In the genomic region with DNA sequence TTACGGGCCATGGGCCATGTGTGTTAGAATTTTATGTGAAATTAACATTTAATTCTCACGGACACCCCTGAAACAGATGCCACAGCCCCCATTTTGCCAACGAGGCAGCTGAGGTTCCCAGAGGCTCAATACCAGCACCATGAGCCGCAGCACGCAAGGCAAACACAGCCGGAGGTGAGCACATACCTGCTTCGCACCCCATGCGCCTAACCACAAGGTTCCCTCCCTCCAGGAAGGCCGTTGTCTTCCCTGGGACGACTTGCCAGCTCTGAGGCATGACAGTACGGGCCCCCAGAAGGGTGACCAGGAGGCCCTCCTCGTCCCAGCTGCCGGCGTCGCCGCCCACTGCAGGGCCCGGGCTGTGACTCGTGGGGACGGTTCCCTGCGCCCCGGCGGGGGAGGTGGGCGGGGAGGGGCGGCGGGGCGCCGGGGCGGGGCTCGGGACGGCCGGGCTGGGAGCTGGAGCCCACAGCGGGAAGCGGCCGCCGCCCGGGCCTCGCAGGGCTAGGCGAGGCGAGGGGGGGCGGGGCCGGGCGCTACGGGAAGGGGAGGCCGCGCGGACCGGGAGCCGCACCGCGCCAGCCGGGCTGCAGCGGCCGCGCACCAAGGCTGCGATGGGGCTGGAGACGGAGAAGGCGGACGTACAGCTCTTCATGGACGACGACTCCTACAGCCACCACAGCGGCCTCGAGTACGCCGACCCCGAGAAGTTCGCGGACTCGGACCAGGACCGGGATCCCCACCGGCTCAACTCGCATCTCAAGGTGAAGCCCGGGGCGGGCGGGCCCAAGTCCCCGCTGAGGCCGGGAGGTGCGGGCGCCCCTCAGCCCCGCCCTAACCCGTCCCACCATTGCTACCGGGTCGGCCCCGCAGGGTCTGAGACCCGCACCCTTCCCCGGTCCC, we compare ENCODE assay signal across 1 cellular context.
TF ChIP-seq lines count a peak whose summit lies in the region.

TSS of gene CAV2 (plus strand) at position 571 of the 903 bp plus-strand sequence. CDS start at position 615, 44 bp downstream.

TF ChIP-seq in K562, 482 proteins besides CTCF, POLR2A, EP300 and RAD21 (continued from another document and continues in another):
- TF ChIP-seq HOMEZ (CRISPR knock-in tag; IDR thresholded peaks at IDR 0.05) (no peak), ZBTB33 (CRISPR knock-in tag; IDR thresholded peaks at IDR 0.05) (no peak), ZBTB17 (CRISPR knock-in tag; IDR thresholded peaks at IDR 0.05) (peak; percentile 62; the same call in 1 of the 2 replicates), ZNF436 (CRISPR knock-in tag; IDR thresholded peaks at IDR 0.05) (no peak), HDGF (IDR thresholded peaks at IDR 0.05) (no peak), CREB3L1 (IDR thresholded peaks at IDR 0.05; ENCODE audit: borderline replicate concordance, low read depth) (0 out of 2 replicates have a peak, but pooled peaks have one; percentile 16), ZNF395 (CRISPR knock-in tag; IDR thresholded peaks at IDR 0.05) (0 out of 2 replicates have a peak, but pooled peaks have one; percentile 42), ZNF143 (CRISPR knock-in tag; IDR thresholded peaks at IDR 0.05) (0 out of 2 replicates have a peak, but pooled peaks have one; percentile 28), SETDB1 (IDR thresholded peaks at IDR 0.05; ENCODE audit: low read length) (no peak), ELF4 (CRISPR knock-in tag; IDR thresholded peaks at IDR 0.05) (no peak), MEIS2 (IDR thresholded peaks at IDR 0.05; ENCODE audit: partially characterized antibody) (no peak), IFI16 (CRISPR knock-in tag; IDR thresholded peaks at IDR 0.05) (no peak), CHD2 (IDR thresholded peaks at IDR 0.05; ENCODE audit: low read depth, low read length) (no peak), WHSC1 (IDR thresholded peaks at IDR 0.05; ENCODE audit: low read length) (no peak), ZNF609 (CRISPR knock-in tag; IDR thresholded peaks at IDR 0.05; ENCODE audit: borderline replicate concordance) (peak; percentile 62; the same call in 1 of the 2 replicates), SMC3 (conservative IDR thresholded peaks at IDR 0.05; ENCODE audit: insufficient read depth, low read depth, low read length) (no peak), BRF2 (IDR thresholded peaks at IDR 0.05; ENCODE audit: borderline replicate concordance, insufficient read depth, insufficient read length) (no peak), KLF16 (IDR thresholded peaks at IDR 0.05) (no peak), HDAC3 (IDR thresholded peaks at IDR 0.05; ENCODE audit: borderline replicate concordance, partially characterized antibody) (no peak), ILF3 (IDR thresholded peaks at IDR 0.05; ENCODE audit: borderline replicate concordance) (no peak), PTBP1 (IDR thresholded peaks at IDR 0.05; ENCODE audit: low read depth, low read length) (no peak), SRSF9 (IDR thresholded peaks at IDR 0.05; ENCODE audit: borderline replicate concordance, low read depth, low read length) (no peak), SMAD1 (IDR thresholded peaks at IDR 0.05; ENCODE audit: low read depth, low read length, partially characterized antibody) (peak; percentile 14), BACH1 (tag; IDR thresholded peaks at IDR 0.05) (no peak), PCBP2 (IDR thresholded peaks at IDR 0.05; ENCODE audit: low read depth, low read length, poor library complexity, severe bottlenecking) (no peak), ZNF408 (CRISPR knock-in tag; IDR thresholded peaks at IDR 0.05; ENCODE audit: low read depth) (no peak), LEF1 (IDR thresholded peaks at IDR 0.05) (no peak), CREB1 (IDR thresholded peaks at IDR 0.05) (0 out of 2 replicates have a peak, but pooled peaks have one; percentile 19), CREB1 (CRISPR knock-in tag; IDR thresholded peaks at IDR 0.05) (no peak)
- TF ChIP-seq, protein P1, sequence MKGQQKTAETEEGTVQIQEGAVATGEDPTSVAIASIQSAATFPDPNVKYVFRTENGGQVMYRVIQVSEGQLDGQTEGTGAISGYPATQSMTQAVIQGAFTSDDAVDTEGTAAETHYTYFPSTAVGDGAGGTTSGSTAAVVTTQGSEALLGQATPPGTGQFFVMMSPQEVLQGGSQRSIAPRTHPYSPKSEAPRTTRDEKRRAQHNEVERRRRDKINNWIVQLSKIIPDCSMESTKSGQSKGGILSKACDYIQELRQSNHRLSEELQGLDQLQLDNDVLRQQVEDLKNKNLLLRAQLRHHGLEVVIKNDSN (CRISPR knock-in tag; IDR thresholded peaks at IDR 0.05): no peak
- TF ChIP-seq, protein P2, sequence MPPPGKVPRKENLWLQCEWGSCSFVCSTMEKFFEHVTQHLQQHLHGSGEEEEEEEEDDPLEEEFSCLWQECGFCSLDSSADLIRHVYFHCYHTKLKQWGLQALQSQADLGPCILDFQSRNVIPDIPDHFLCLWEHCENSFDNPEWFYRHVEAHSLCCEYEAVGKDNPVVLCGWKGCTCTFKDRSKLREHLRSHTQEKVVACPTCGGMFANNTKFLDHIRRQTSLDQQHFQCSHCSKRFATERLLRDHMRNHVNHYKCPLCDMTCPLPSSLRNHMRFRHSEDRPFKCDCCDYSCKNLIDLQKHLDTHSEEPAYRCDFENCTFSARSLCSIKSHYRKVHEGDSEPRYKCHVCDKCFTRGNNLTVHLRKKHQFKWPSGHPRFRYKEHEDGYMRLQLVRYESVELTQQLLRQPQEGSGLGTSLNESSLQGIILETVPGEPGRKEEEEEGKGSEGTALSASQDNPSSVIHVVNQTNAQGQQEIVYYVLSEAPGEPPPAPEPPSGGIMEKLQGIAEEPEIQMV (tag; conservative IDR thresholded peaks at IDR 0.05; ENCODE audit: low read depth): no peak
- TF ChIP-seq, protein P3, sequence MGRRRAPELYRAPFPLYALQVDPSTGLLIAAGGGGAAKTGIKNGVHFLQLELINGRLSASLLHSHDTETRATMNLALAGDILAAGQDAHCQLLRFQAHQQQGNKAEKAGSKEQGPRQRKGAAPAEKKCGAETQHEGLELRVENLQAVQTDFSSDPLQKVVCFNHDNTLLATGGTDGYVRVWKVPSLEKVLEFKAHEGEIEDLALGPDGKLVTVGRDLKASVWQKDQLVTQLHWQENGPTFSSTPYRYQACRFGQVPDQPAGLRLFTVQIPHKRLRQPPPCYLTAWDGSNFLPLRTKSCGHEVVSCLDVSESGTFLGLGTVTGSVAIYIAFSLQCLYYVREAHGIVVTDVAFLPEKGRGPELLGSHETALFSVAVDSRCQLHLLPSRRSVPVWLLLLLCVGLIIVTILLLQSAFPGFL (CRISPR knock-in tag; IDR thresholded peaks at IDR 0.05): no peak
